In genomic region chr14:20219033-20219432, GRCh38 we compare ENCODE assay signal across 1 cellular context.
TF ChIP-seq lines count a peak whose summit lies in the region.

No MANE protein-coding gene starts in this region.

TF ChIP-seq in K562, 482 proteins besides CTCF, POLR2A, EP300 and RAD21:
- TF ChIP-seq ZNF253 (CRISPR knock-in tag; conservative IDR thresholded peaks at IDR 0.05) = no peak
- no peak for TF ChIP-seq CHD1 (IDR thresholded peaks at IDR 0.05; ENCODE audit: low read length)
- peak; percentile 89 for TF ChIP-seq MAFG (tag; conservative IDR thresholded peaks at IDR 0.05)
- peak; percentile 88 for TF ChIP-seq ZNF316 (IDR thresholded peaks at IDR 0.05)
- TF ChIP-seq CEBPG (CRISPR knock-in tag; IDR thresholded peaks at IDR 0.05) = no peak
- no peak for TF ChIP-seq CEBPG (tag; conservative IDR thresholded peaks at IDR 0.05 in 1 of 2, IDR thresholded peaks at IDR 0.05 in 1 of 2)
- peak; percentile 80 for TF ChIP-seq NFE2 (IDR thresholded peaks at IDR 0.05; ENCODE audit: low read depth)
- no peak for TF ChIP-seq ATF1 (CRISPR knock-in tag; IDR thresholded peaks at IDR 0.05)
- TF ChIP-seq ATF1 (tag; IDR thresholded peaks at IDR 0.05) = no peak
- no peak for TF ChIP-seq CHAMP1 (IDR thresholded peaks at IDR 0.05)
- TF ChIP-seq BACH1 (tag; IDR thresholded peaks at IDR 0.05) = peak; percentile 56; the same call in 1 of the 2 replicates
- peak; percentile 83 for TF ChIP-seq C11orf30 (IDR thresholded peaks at IDR 0.05; ENCODE audit: low read depth)
- no peak for TF ChIP-seq MIER1 (IDR thresholded peaks at IDR 0.05; ENCODE audit: low read depth)
- TF ChIP-seq THRB (CRISPR knock-in tag; conservative IDR thresholded peaks at IDR 0.05) = no peak
- TF ChIP-seq ZBTB8A (IDR thresholded peaks at IDR 0.05; ENCODE audit: partially characterized antibody) = no peak
- no peak for TF ChIP-seq HNRNPL (IDR thresholded peaks at IDR 0.05; ENCODE audit: low read depth, low read length)
- peak; percentile 82 for TF ChIP-seq NFE2L1 (tag; IDR thresholded peaks at IDR 0.05; ENCODE audit: borderline replicate concordance, low read depth)
- TF ChIP-seq ATF4 (CRISPR knock-in tag; IDR thresholded peaks at IDR 0.05) = no peak
- TF ChIP-seq MAFK (IDR thresholded peaks at IDR 0.05; ENCODE audit: low read length) = peak; percentile 78
- no peak for TF ChIP-seq SPI1 (IDR thresholded peaks at IDR 0.05; ENCODE audit: borderline replicate concordance, low read depth, low read length)
- TF ChIP-seq PYGO2 (tag; IDR thresholded peaks at IDR 0.05) = no peak
- TF ChIP-seq MAFF (IDR thresholded peaks at IDR 0.05; ENCODE audit: low read length) = peak; percentile 88
- no peak for TF ChIP-seq TEAD1 (CRISPR knock-in tag; IDR thresholded peaks at IDR 0.05)
- no peak for TF ChIP-seq CTBP1 (IDR thresholded peaks at IDR 0.05; ENCODE audit: borderline replicate concordance)
